16 cellular contexts compared by ENCODE assay signal in genomic region chr13:57636811-57637210, GRCh38. TPM values are rescaled to one million over a fixed set of nuclear protein-coding genes. Genes with fewer than 3 reads are reported as not detected.
DNase-seq lines count a peak whose midpoint lies in the region; ATAC-seq, FAIRE-seq and TF ChIP-seq lines count a peak whose summit lies in the region.
"Had no signal": no experiment of that assay in that cellular context is flagged by ENCODE, and none has a peak within 500 bp of the region (broad histone marks: within the 10 kb centered on the region; RNA-seq: fewer than 3 reads in every experiment).

No MANE protein-coding gene starts in this region.

- H3K4me3 ChIP-seq in right cardiac atrium (ENCODE audit: low read length) (peak overlapping the region; percentile 37), neuron (ENCODE audit: low read length) (peak overlapping the region; percentile 72), upper lobe of right lung (peak overlapping the region; percentile 59), suprapubic skin (no peak overlapping the region)
- H3K4me3 ChIP-seq: A549, Peyer's patch had no signal

- H3K9me3 ChIP-seq in right cardiac atrium (ENCODE audit: control insufficient read depth, low read length): no peaks in the 10 kb centered on the region
- peaks cover 29% of the 10 kb centered on the region for H3K9me3 ChIP-seq in neuron (ENCODE audit: low read length)
- no peaks in the 10 kb centered on the region for H3K9me3 ChIP-seq in upper lobe of right lung
- no peaks in the 10 kb centered on the region for H3K9me3 ChIP-seq in suprapubic skin
- H3K9me3 ChIP-seq: A549 had no signal

- FAIRE-seq in islet of Langerhans (lab: Jason Lieb, UNC): peak; percentile 72
- FAIRE-seq: A549 had no signal

- H3K4me1 ChIP-seq in right cardiac atrium (ENCODE audit: control insufficient read depth, insufficient read depth, low read length): no peaks in the 10 kb centered on the region
- H3K4me1 ChIP-seq in neuron (ENCODE audit: insufficient read depth, low read length): peaks cover 5% of the 10 kb centered on the region
- no peaks in the 10 kb centered on the region for H3K4me1 ChIP-seq in upper lobe of right lung
- H3K4me1 ChIP-seq in suprapubic skin: peaks cover 12% of the 10 kb centered on the region
- H3K4me1 ChIP-seq: A549 had no signal

- TF ChIP-seq CTCF in upper lobe of right lung (IDR thresholded peaks at IDR 0.05): no peak
- no peak for TF ChIP-seq CTCF in suprapubic skin (IDR thresholded peaks at IDR 0.05)

- no peak for TF ChIP-seq POLR2A in suprapubic skin (IDR thresholded peaks at IDR 0.05)

- H3K27me3 ChIP-seq in right cardiac atrium (ENCODE audit: control insufficient read depth, insufficient read depth) (no peaks in the 10 kb centered on the region), neuron (ENCODE audit: insufficient read depth, low read length) (no peaks in the 10 kb centered on the region), upper lobe of right lung (peaks cover 32% of the 10 kb centered on the region), suprapubic skin (peaks cover 31% of the 10 kb centered on the region)

- DNase-seq in right cardiac atrium (no peak), left ventricle myocardium superior (no peak), upper lobe of right lung (no peak), COR-L47 (lab: John Stamatoyannopoulos, UW) (no peak), OCI-M2 (lab: John Stamatoyannopoulos, UW; ENCODE audit: unreplicated experiment) (no peak), suprapubic skin (ENCODE audit: low spot score in 2 of 2) (no peak)
- DNase-seq: NCI-H1092, NCI-H187, NCI-H2171 treated with DMSO at 0.1 percent for 48 hours, NCI-H82, Peyer's patch had no signal

- H2AFZ ChIP-seq in neuron (ENCODE audit: low read depth, low read length): no peak overlapping the region

- H3K27ac ChIP-seq in right cardiac atrium (ENCODE audit: low read length) (no peak overlapping the region), upper lobe of right lung (no peak overlapping the region), suprapubic skin (no peak overlapping the region)
- H3K27ac ChIP-seq: A549, KMS-11, Peyer's patch had no signal

- ATAC-seq in right cardiac atrium (no peak), left ventricle myocardium superior (no peak), upper lobe of right lung (no peak)
- ATAC-seq: A549 had no signal

- peaks cover 50% of the 10 kb centered on the region for H3K36me3 ChIP-seq in neuron (ENCODE audit: insufficient read depth, low read length)
- H3K36me3 ChIP-seq in upper lobe of right lung: no peaks in the 10 kb centered on the region
- H3K36me3 ChIP-seq in suprapubic skin: no peaks in the 10 kb centered on the region
- H3K36me3 ChIP-seq: Peyer's patch had no signal

- TF ChIP-seq EP300 in suprapubic skin (IDR thresholded peaks at IDR 0.05): no peak

- WGBS in right cardiac atrium: 61% methylated on average over 2 of the region's 2 CpGs
- 77% methylated on average over 2 of the region's 2 CpGs for WGBS in suprapubic skin

- intact Hi-C loops in right cardiac atrium (cut with DNase I): no loop called here
- intact Hi-C loops in left ventricle myocardium superior (cut with micrococcal nuclease): no loop called here
- intact Hi-C loops in upper lobe of right lung (cut with DNase I): no loop called here

RNA-seq across cellular contexts. Expression of gene PCDH17, which starts 5.3 kb away (rescaled TPM):
- total RNA-seq in right cardiac atrium: 1 to 10 TPM; 4.2 to 6.0 (median 5.4) TPM
- 1.3 TPM for polyA plus RNA-seq in right cardiac atrium
- total RNA-seq in left ventricle myocardium superior: 2.9 TPM
- 65.4 TPM for total RNA-seq in upper lobe of right lung
- 1 to 10 TPM in 1 of 4 donors, under 1 TPM in 3; 0.57 to 1.3 (median 0.83) TPM for total RNA-seq in suprapubic skin
- total RNA-seq: MCF 10A had no signal
